In genomic region chr1:84582802-84583587, GRCh38 we compare ENCODE assay signal across 10 cellular contexts.
DNase-seq lines count a peak whose midpoint lies in the region; ATAC-seq and TF ChIP-seq lines count a peak whose summit lies in the region.
"Had no signal": no experiment of that assay in that cellular context is flagged by ENCODE, and none has a peak within 500 bp of the region (broad histone marks: within the 10 kb centered on the region; RNA-seq: fewer than 3 reads in every experiment).

No MANE protein-coding gene starts in this region.

- TF ChIP-seq CTCF in 22Rv1 (IDR thresholded peaks at IDR 0.05) = no peak

- DNase-seq in NCI-H526 treated with DMSO at 0.1 percent for 48 hours (lab: John Stamatoyannopoulos, UW) (peak; percentile 97), erythroblast (lab: John Stamatoyannopoulos, UW) (peak; percentile 2 to 20), amygdala (lab: John Stamatoyannopoulos, UW) (no peak), dedifferentiated amniotic fluid mesenchymal stem cell (ENCODE audit: extremely low spot score) (no peak), inferior parietal cortex (ENCODE audit: extremely low spot score) (no peak)
- DNase-seq in stimulated activated CD4-positive, alpha-beta T cell treated with anti-CD3 and anti-CD28 coated beads, Interleukin-15, amount 100 ng/mL, for 24 hours = no peak
- DNase-seq: CD4-positive, alpha-beta memory T cell; lower lobe of right lung had no signal

- peak overlapping the region; percentile 59 for H3K27ac ChIP-seq in 22Rv1
- H3K27ac ChIP-seq: lower lobe of right lung had no signal

- no peak for TF ChIP-seq POLR2A in erythroblast (IDR thresholded peaks at IDR 0.05; ENCODE audit: low read length)

- peak; percentile 52 for ATAC-seq in GM21825 (IDR thresholded peaks at IDR 0.05; ENCODE audit: unreplicated experiment)
- ATAC-seq: lower lobe of right lung had no signal

Comparison
In these comparisons a context has a peak if more than half of its experiments do, and no peak if none do; other contexts are left out.
1. DNase-seq: peak in NCI-H526 treated with DMSO at 0.1 percent for 48 hours (single experiment) and erythroblast (2 of 2); none in stimulated activated CD4-positive, alpha-beta T cell treated with anti-CD3 and anti-CD28 coated beads, Interleukin-15, amount 100 ng/mL, for 24 hours (single experiment), amygdala (0 of 56), dedifferentiated amniotic fluid mesenchymal stem cell (single experiment) and inferior parietal cortex (single experiment).